1 cellular context compared by ENCODE assay signal in the genomic region with DNA sequence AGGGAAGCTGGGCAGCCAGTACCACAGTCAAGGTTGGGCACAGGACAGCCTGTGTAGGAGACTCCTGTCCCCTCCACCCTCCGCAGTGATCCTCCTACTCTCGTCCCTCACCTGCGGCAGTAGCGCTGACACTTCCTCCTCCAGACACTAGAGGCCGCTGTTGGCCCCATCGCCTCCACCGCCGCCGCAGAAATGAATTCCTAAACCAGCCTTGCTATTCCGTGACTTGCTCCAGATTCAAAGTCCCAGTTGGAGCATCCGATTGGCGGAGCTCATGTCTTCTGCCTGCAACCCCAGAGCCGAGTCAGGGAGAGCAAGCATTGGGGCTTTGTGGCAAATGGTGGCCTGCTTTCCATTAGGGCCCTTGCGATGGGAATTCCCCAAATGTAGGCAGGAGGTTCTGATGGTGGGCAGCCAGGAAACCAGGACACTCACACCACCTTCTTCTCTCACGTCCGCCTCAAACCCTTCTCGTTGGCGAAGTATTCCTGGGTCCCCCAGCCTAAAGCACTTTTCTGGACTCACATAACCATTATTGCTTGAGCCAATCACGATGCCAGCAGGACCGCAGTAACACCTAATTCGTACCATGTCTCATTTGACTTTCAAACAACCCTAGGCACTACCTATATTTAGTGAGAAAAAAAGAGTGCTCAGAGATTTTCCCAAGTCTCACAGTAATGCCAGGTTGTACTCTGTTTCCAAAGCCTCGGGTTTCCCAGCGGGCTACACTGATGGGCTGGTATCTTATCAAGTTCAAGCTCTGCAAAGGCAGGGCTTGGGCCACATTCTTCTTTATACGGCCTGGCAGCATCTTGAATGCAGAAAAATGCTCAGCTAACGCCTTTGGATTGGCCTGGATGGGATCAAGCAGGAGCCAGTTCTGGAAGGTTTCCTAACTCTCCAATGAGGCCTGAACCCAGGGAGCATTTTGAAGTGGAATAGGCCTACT.
TF ChIP-seq lines count a peak whose summit lies in the region.

No MANE protein-coding gene starts in this region.

TF ChIP-seq in SK-N-SH, 30 proteins besides CTCF, POLR2A, EP300 and RAD21:
- TF ChIP-seq MEF2A (IDR thresholded peaks at IDR 0.05; ENCODE audit: borderline replicate concordance, low read depth) (no peak), RCOR1 (IDR thresholded peaks at IDR 0.05; ENCODE audit: low read length) (no peak), TCF12 (IDR thresholded peaks at IDR 0.05) (no peak), RFX5 (IDR thresholded peaks at IDR 0.05; ENCODE audit: low read length) (no peak), YY1 (IDR thresholded peaks at IDR 0.05; ENCODE audit: low read depth) (no peak), MXI1 (IDR thresholded peaks at IDR 0.05; ENCODE audit: low read depth, low read length) (peak; percentile 20; the same call in 1 of the 2 replicates), FOXJ3 (CRISPR knock-in tag; IDR thresholded peaks at IDR 0.05) (no peak), TAF1 (IDR thresholded peaks at IDR 0.05; ENCODE audit: borderline replicate concordance, low read depth, low read length) (0 out of 2 replicates have a peak, but pooled peaks have one; percentile 7), NFIC (IDR thresholded peaks at IDR 0.05; ENCODE audit: borderline replicate concordance) (no peak), FOXM1 (IDR thresholded peaks at IDR 0.05; ENCODE audit: low read depth) (no peak), SMC3 (IDR thresholded peaks at IDR 0.05; ENCODE audit: low read depth, low read length) (peak; percentile 57), CHD2 (IDR thresholded peaks at IDR 0.05; ENCODE audit: low read length, partially characterized antibody) (peak; percentile 19)
- TF ChIP-seq, protein P1, sequence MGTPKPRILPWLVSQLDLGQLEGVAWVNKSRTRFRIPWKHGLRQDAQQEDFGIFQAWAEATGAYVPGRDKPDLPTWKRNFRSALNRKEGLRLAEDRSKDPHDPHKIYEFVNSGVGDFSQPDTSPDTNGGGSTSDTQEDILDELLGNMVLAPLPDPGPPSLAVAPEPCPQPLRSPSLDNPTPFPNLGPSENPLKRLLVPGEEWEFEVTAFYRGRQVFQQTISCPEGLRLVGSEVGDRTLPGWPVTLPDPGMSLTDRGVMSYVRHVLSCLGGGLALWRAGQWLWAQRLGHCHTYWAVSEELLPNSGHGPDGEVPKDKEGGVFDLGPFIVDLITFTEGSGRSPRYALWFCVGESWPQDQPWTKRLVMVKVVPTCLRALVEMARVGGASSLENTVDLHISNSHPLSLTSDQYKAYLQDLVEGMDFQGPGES (IDR thresholded peaks at IDR 0.05; ENCODE audit: low read depth, low read length), result no peak
- TF ChIP-seq, protein P2, sequence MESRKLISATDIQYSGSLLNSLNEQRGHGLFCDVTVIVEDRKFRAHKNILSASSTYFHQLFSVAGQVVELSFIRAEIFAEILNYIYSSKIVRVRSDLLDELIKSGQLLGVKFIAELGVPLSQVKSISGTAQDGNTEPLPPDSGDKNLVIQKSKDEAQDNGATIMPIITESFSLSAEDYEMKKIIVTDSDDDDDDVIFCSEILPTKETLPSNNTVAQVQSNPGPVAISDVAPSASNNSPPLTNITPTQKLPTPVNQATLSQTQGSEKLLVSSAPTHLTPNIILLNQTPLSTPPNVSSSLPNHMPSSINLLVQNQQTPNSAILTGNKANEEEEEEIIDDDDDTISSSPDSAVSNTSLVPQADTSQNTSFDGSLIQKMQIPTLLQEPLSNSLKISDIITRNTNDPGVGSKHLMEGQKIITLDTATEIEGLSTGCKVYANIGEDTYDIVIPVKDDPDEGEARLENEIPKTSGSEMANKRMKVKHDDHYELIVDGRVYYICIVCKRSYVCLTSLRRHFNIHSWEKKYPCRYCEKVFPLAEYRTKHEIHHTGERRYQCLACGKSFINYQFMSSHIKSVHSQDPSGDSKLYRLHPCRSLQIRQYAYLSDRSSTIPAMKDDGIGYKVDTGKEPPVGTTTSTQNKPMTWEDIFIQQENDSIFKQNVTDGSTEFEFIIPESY (IDR thresholded peaks at IDR 0.05; ENCODE audit: borderline replicate concordance, low read depth), result no peak
- TF ChIP-seq, protein P3, sequence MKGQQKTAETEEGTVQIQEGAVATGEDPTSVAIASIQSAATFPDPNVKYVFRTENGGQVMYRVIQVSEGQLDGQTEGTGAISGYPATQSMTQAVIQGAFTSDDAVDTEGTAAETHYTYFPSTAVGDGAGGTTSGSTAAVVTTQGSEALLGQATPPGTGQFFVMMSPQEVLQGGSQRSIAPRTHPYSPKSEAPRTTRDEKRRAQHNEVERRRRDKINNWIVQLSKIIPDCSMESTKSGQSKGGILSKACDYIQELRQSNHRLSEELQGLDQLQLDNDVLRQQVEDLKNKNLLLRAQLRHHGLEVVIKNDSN (IDR thresholded peaks at IDR 0.05; ENCODE audit: borderline replicate concordance, low read depth), result no peak
- TF ChIP-seq, protein P4, sequence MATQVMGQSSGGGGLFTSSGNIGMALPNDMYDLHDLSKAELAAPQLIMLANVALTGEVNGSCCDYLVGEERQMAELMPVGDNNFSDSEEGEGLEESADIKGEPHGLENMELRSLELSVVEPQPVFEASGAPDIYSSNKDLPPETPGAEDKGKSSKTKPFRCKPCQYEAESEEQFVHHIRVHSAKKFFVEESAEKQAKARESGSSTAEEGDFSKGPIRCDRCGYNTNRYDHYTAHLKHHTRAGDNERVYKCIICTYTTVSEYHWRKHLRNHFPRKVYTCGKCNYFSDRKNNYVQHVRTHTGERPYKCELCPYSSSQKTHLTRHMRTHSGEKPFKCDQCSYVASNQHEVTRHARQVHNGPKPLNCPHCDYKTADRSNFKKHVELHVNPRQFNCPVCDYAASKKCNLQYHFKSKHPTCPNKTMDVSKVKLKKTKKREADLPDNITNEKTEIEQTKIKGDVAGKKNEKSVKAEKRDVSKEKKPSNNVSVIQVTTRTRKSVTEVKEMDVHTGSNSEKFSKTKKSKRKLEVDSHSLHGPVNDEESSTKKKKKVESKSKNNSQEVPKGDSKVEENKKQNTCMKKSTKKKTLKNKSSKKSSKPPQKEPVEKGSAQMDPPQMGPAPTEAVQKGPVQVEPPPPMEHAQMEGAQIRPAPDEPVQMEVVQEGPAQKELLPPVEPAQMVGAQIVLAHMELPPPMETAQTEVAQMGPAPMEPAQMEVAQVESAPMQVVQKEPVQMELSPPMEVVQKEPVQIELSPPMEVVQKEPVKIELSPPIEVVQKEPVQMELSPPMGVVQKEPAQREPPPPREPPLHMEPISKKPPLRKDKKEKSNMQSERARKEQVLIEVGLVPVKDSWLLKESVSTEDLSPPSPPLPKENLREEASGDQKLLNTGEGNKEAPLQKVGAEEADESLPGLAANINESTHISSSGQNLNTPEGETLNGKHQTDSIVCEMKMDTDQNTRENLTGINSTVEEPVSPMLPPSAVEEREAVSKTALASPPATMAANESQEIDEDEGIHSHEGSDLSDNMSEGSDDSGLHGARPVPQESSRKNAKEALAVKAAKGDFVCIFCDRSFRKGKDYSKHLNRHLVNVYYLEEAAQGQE (IDR thresholded peaks at IDR 0.05; ENCODE audit: low read depth, low read length), result no peak
